In the genomic region with DNA sequence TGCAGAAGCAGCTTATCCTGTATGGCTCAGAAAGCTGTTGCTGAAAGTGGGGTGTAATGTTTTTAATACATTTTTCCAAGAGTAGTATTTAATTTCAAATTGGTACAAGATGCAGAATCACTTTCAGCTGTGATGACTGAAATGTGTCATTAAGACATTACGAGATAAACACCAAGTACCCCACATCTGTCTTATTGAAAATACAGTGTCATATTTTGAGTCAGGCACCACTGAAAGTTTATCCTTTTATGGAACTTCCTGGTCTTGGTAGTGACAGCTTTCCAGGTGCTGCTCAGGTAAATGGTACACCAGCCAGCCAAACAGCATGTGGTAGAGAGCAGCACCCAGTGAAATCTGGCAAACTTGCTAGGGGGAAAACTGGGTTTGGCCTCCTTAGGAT, we compare ENCODE assay signal across 24 cellular contexts.
"Had no signal": no experiment of that assay in that cellular context is flagged by ENCODE, and none has a peak within 500 bp of the region (broad histone marks: within the 10 kb centered on the region; RNA-seq: fewer than 3 reads in every experiment).

No MANE protein-coding gene starts in this region.

- H3K4me1 Mint-ChIP-seq: memory B cell, mesothelial cell of epicardium, neural progenitor cell had no signal

- H3K4me3 ChIP-seq: esophagus squamous epithelium, gastroesophageal sphincter, left ventricle myocardium inferior, lower lobe of right lung, neural progenitor cell, pancreas, stomach, thoracic aorta, transverse colon had no signal

- DNase-seq: effector memory CD8-positive, alpha-beta T cell; esophagus squamous epithelium; foreskin fibroblast; glutamatergic neuron; islet precursor cell; left ventricle myocardium inferior; lower lobe of right lung; occipital lobe; pancreas; right cardiac atrium; small intestine; stimulated activated CD4-positive, alpha-beta T cell treated with anti-CD3 and anti-CD28 coated beads, Interleukin-12 subunit alpha, Interleukin-12 subunit beta, amount 100 ng/mL, for 4 hours; stomach; substantia nigra; transverse colon had no signal

- H3K9me3 Mint-ChIP-seq: dendritic cell treated with granulocyte-macrophage colony-stimulating factor and Interleukin-4, amounts not matched to agents 40 ng/mL and 50 ng/mL, for 4 days; effector memory CD8-positive, alpha-beta T cell; memory B cell; mesothelial cell of epicardium; natural killer cell treated with Interleukin-12 subunit alpha and Interleukin-12 subunit beta and Interleukin-15 and Interleukin-18, amount 100 ng/mL, for 72 hours; neural progenitor cell had no signal

- H3K27me3 ChIP-seq: esophagus squamous epithelium, gastroesophageal sphincter, neural progenitor cell, pancreas, stomach, transverse colon had no signal

- H3K36me3 ChIP-seq: neural progenitor cell, pancreas had no signal

- H3K27ac ChIP-seq: epithelial cell of prostate, esophagus squamous epithelium, gastroesophageal sphincter, left ventricle myocardium inferior, lower lobe of right lung, neural progenitor cell, pancreas, stomach, thoracic aorta, transverse colon had no signal

- ATAC-seq: effector memory CD8-positive, alpha-beta T cell; gastroesophageal sphincter; lower lobe of right lung; natural killer cell treated with Interleukin-12 subunit alpha and Interleukin-12 subunit beta and Interleukin-15 and Interleukin-18, amount 100 ng/mL, for 72 hours; pancreas; right cardiac atrium had no signal

- H3K27ac Mint-ChIP-seq: dendritic cell treated with granulocyte-macrophage colony-stimulating factor and Interleukin-4, amounts not matched to agents 40 ng/mL and 50 ng/mL, for 4 days; mesothelial cell of epicardium; natural killer cell treated with Interleukin-12 subunit alpha and Interleukin-12 subunit beta and Interleukin-15 and Interleukin-18, amount 100 ng/mL, for 72 hours; neural progenitor cell; progenitor cell of endocrine pancreas had no signal

- H3K4me3 Mint-ChIP-seq: dendritic cell treated with granulocyte-macrophage colony-stimulating factor and Interleukin-4, amounts not matched to agents 40 ng/mL and 50 ng/mL, for 4 days; effector memory CD8-positive, alpha-beta T cell; memory B cell; mesothelial cell of epicardium; natural killer cell treated with Interleukin-12 subunit alpha and Interleukin-12 subunit beta and Interleukin-15 and Interleukin-18, amount 100 ng/mL, for 72 hours; neural progenitor cell had no signal

- H3K4me1 ChIP-seq: gastroesophageal sphincter, lower lobe of right lung, neural progenitor cell, pancreas, stomach, transverse colon had no signal

- H3K9me3 ChIP-seq: esophagus squamous epithelium, gastroesophageal sphincter, left ventricle myocardium inferior, lower lobe of right lung, pancreas, stomach, thoracic aorta, transverse colon had no signal

- H3K27me3 Mint-ChIP-seq: dendritic cell treated with granulocyte-macrophage colony-stimulating factor and Interleukin-4, amounts not matched to agents 40 ng/mL and 50 ng/mL, for 4 days; effector memory CD8-positive, alpha-beta T cell; memory B cell; natural killer cell treated with Interleukin-12 subunit alpha and Interleukin-12 subunit beta and Interleukin-15 and Interleukin-18, amount 100 ng/mL, for 72 hours; progenitor cell of endocrine pancreas had no signal
